ENCODE assay signal across 11 cellular contexts in the genomic region with DNA sequence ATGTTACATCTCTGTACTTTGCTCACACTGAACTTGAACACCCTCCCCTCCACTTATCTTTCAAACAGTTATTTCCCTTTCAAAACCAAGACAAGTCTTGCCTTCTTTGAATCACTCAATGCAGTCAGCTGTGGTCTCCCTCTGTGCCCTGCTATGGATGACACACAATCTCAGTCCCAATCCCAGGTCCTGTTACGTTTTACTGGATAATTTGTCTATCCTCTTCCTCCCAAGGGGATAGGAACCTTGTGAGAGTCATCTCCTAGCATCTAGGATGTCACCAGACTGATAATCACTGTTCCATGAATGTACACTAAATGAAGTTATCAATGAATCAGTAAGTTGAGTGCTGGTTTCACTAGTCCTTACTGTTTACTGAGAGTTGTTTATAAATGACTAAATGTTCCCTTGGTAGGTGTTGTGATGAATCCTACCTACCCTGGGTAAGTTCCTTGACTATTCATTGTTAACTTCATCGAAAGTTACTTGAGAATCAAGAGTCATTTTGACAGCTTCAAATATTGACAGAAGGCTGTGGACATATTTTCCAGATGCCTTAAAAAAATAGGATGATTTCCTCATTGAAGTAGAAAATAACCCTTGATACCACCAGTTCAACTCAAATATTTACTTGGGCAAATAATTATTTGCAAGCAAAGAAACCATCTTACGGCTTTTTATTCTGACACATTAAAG.
DNase-seq lines count a peak whose midpoint lies in the region; ATAC-seq and TF ChIP-seq lines count a peak whose summit lies in the region.
"Had no signal": no experiment of that assay in that cellular context is flagged by ENCODE, and none has a peak within 500 bp of the region (broad histone marks: within the 10 kb centered on the region; RNA-seq: fewer than 3 reads in every experiment).

No MANE protein-coding gene starts in this region.

- H3K36me3 ChIP-seq in CD8-positive, alpha-beta memory T cell (ENCODE audit: insufficient read depth, low read length) = no peaks in the 10 kb centered on the region
- H3K36me3 ChIP-seq in mesenchymal stem cell (ENCODE audit: control insufficient read depth in 1 of 2, insufficient read depth in 2 of 2, low read depth in 1 of 2, low read length in 2 of 2) (no peaks in the 10 kb centered on the region), upper lobe of right lung (no peaks in the 10 kb centered on the region), right atrium auricular region (no peaks in the 10 kb centered on the region)
- H3K36me3 ChIP-seq: HAP-1 had no signal

- ATAC-seq in upper lobe of right lung (no peak), HG03442 (IDR thresholded peaks at IDR 0.05; ENCODE audit: unreplicated experiment) (no peak)
- ATAC-seq: body of pancreas had no signal

- no peak overlapping the region for H3K4ac ChIP-seq in mesenchymal stem cell (ENCODE audit: low read depth in 1 of 2, low read length in 2 of 2)

- H3K4me1 ChIP-seq in CD8-positive, alpha-beta memory T cell (ENCODE audit: insufficient read depth, low read length) = peaks cover 44% of the 10 kb centered on the region
- H3K4me1 ChIP-seq in mesenchymal stem cell (ENCODE audit: control insufficient read depth, insufficient read depth, low read depth, low read length) = peaks cover 29% of the 10 kb centered on the region
- peaks cover 22% of the 10 kb centered on the region for H3K4me1 ChIP-seq in upper lobe of right lung
- peaks cover 0 to 5% of the 10 kb centered on the region in 2 donors for H3K4me1 ChIP-seq in right atrium auricular region
- H3K4me1 ChIP-seq: body of pancreas, HAP-1 had no signal

- H2BK5ac ChIP-seq in mesenchymal stem cell (ENCODE audit: low read depth, low read length, poor library complexity, severe bottlenecking) = no peak overlapping the region

- H2AK5ac ChIP-seq in mesenchymal stem cell (ENCODE audit: low read length, severe bottlenecking) = no peak overlapping the region

- no peak overlapping the region for H3K4me2 ChIP-seq in mesenchymal stem cell (ENCODE audit: low read length, poor library complexity, severe bottlenecking)

- no peak overlapping the region for H2BK15ac ChIP-seq in mesenchymal stem cell (ENCODE audit: low read depth, poor library complexity, severe bottlenecking)

- peak overlapping the region in 1 of 2 experiments; percentile 6 for H3K18ac ChIP-seq in mesenchymal stem cell (ENCODE audit: low read depth in 1 of 2, low read length in 2 of 2)

- H3K9me3 Mint-ChIP-seq in CD8-positive, alpha-beta memory T cell = peaks cover 0 to 4% (median 0%) of the 10 kb centered on the region in 5 donors
- peaks cover 9% of the 10 kb centered on the region for H3K9me3 Mint-ChIP-seq in activated naive CD4-positive, alpha-beta T cell treated with anti-CD3 and anti-CD28 coated beads, Interleukin-2, amount 50 U/mL, for 24 hours

- H3K36me3 Mint-ChIP-seq in CD8-positive, alpha-beta memory T cell = peaks cover 0 to 13% (median 2%) of the 10 kb centered on the region in 3 donors
- H3K36me3 Mint-ChIP-seq in activated naive CD4-positive, alpha-beta T cell treated with anti-CD3 and anti-CD28 coated beads, Interleukin-2, amount 50 U/mL, for 24 hours = peaks cover 13% of the 10 kb centered on the region

- no peak overlapping the region for H4K91ac ChIP-seq in mesenchymal stem cell (ENCODE audit: low read length)

- POLR2A ChIA-PET in CD8-positive, alpha-beta memory T cell (lab: Charles Lee) = no interaction called here

- no peak overlapping the region for H3K4me3 ChIP-seq in CD8-positive, alpha-beta memory T cell (ENCODE audit: low read length)
- H3K4me3 ChIP-seq in mesenchymal stem cell (ENCODE audit: insufficient read depth in 1 of 2, low read depth in 1 of 2, low read length in 2 of 2) (no peak overlapping the region), upper lobe of right lung (no peak overlapping the region), coronary artery (no peak overlapping the region), right atrium auricular region (no peak overlapping the region)
- H3K4me3 ChIP-seq: body of pancreas, HAP-1 had no signal

- no peak overlapping the region for H2BK12ac ChIP-seq in mesenchymal stem cell (ENCODE audit: low read length in 2 of 2)

- peaks cover 13% of the 10 kb centered on the region for H3K79me1 ChIP-seq in mesenchymal stem cell (replicated peaks; ENCODE audit: low read length, poor library complexity, severe bottlenecking)

- CTCF ChIA-PET in CD8-positive, alpha-beta memory T cell (lab: Charles Lee) = no interaction called here

- H3K9me3 ChIP-seq in CD8-positive, alpha-beta memory T cell (ENCODE audit: low read length) = no peaks in the 10 kb centered on the region
- H3K9me3 ChIP-seq in mesenchymal stem cell (ENCODE audit: control insufficient read depth, low read length) (peaks cover 10% of the 10 kb centered on the region), upper lobe of right lung (no peaks in the 10 kb centered on the region), right atrium auricular region (peaks cover 0 to 7% of the 10 kb centered on the region in 2 donors)
- H3K9me3 ChIP-seq: body of pancreas, HAP-1 had no signal

- TF ChIP-seq CTCF in upper lobe of right lung (IDR thresholded peaks at IDR 0.05) (no peak), coronary artery (IDR thresholded peaks at IDR 0.05) (no peak), right atrium auricular region (IDR thresholded peaks at IDR 0.05) (no peak)

- no peak overlapping the region for H2BK120ac ChIP-seq in mesenchymal stem cell (ENCODE audit: low read depth, low read length)

- H3K14ac ChIP-seq in mesenchymal stem cell (ENCODE audit: low read length in 2 of 2) = no peak overlapping the region

- H3K4me1 Mint-ChIP-seq in CD8-positive, alpha-beta memory T cell = peaks cover 42 to 49% (median 46%) of the 10 kb centered on the region in 3 donors
- peaks cover 75% of the 10 kb centered on the region for H3K4me1 Mint-ChIP-seq in activated naive CD4-positive, alpha-beta T cell treated with anti-CD3 and anti-CD28 coated beads, Interleukin-2, amount 50 U/mL, for 24 hours

- 44% methylated on average over 2 of the region's 3 CpGs for WGBS in mesenchymal stem cell

- H3K9ac ChIP-seq in mesenchymal stem cell (ENCODE audit: low read length) = no peak overlapping the region

- no peaks in the 10 kb centered on the region for H3K27me3 Mint-ChIP-seq in CD8-positive, alpha-beta memory T cell
- H3K27me3 Mint-ChIP-seq in activated naive CD4-positive, alpha-beta T cell treated with anti-CD3 and anti-CD28 coated beads, Interleukin-2, amount 50 U/mL, for 24 hours = no peaks in the 10 kb centered on the region

- no peak overlapping the region for H3K23ac ChIP-seq in mesenchymal stem cell (ENCODE audit: low read length in 2 of 2)

- H3K27me3 ChIP-seq in CD8-positive, alpha-beta memory T cell (ENCODE audit: insufficient read depth, low read length, poor library complexity, severe bottlenecking) = no peaks in the 10 kb centered on the region
- H3K27me3 ChIP-seq in mesenchymal stem cell (ENCODE audit: control insufficient read depth in 1 of 2, insufficient read depth in 1 of 2, low read length in 2 of 2) = no peaks in the 10 kb centered on the region
- no peaks in the 10 kb centered on the region for H3K27me3 ChIP-seq in upper lobe of right lung
- no peaks in the 10 kb centered on the region for H3K27me3 ChIP-seq in right atrium auricular region
- H3K27me3 ChIP-seq: body of pancreas had no signal

- no peak overlapping the region for H4K8ac ChIP-seq in mesenchymal stem cell (ENCODE audit: low read length)

- intact Hi-C loops in upper lobe of right lung (cut with DNase I) = no loop called here

- DNase-seq in CD8-positive, alpha-beta memory T cell = no peak
- DNase-seq in LHCN-M2 (ENCODE audit: low read depth) = peak; percentile 24
- DNase-seq in mesenchymal stem cell = peak; percentile 71
- no peak for DNase-seq in upper lobe of right lung
- DNase-seq in coronary artery (ENCODE audit: low spot score) = no peak
- no peak for DNase-seq in right atrium auricular region (ENCODE audit: low spot score)
- DNase-seq: body of pancreas, NCI-H345 had no signal

- peak overlapping the region in 6 of 7 donors; percentile 2 to 70 (median 42) for H3K4me3 Mint-ChIP-seq in CD8-positive, alpha-beta memory T cell
- peak overlapping the region; percentile 64 for H3K4me3 Mint-ChIP-seq in activated naive CD4-positive, alpha-beta T cell treated with anti-CD3 and anti-CD28 coated beads, Interleukin-2, amount 50 U/mL, for 24 hours

- no peak overlapping the region for H2AFZ ChIP-seq in mesenchymal stem cell (ENCODE audit: low read depth, low read length)

- peak overlapping the region; percentile 61 to 94 (median 82) for H3K27ac Mint-ChIP-seq in CD8-positive, alpha-beta memory T cell
- H3K27ac Mint-ChIP-seq in activated naive CD4-positive, alpha-beta T cell treated with anti-CD3 and anti-CD28 coated beads, Interleukin-2, amount 50 U/mL, for 24 hours = peak overlapping the region; percentile 93

- H3K27ac ChIP-seq in CD8-positive, alpha-beta memory T cell (ENCODE audit: low read depth, low read length) = no peak overlapping the region
- no peak overlapping the region for H3K27ac ChIP-seq in mesenchymal stem cell (ENCODE audit: low read length, poor library complexity, severe bottlenecking)
- no peak overlapping the region for H3K27ac ChIP-seq in upper lobe of right lung
- H3K27ac ChIP-seq in coronary artery = no peak overlapping the region
- no peak overlapping the region for H3K27ac ChIP-seq in right atrium auricular region
- H3K27ac ChIP-seq: body of pancreas had no signal

Comparison
In these comparisons a context has a peak if more than half of its experiments do, and no peak if none do; other contexts are left out.
1. DNase-seq: peak in LHCN-M2 (single experiment) and mesenchymal stem cell (single experiment); none in CD8-positive, alpha-beta memory T cell (0 of 5), upper lobe of right lung (single experiment), coronary artery (single experiment) and right atrium auricular region (single experiment).